Comparison of ENCODE assay signal across 5 cellular contexts in the genomic region with DNA sequence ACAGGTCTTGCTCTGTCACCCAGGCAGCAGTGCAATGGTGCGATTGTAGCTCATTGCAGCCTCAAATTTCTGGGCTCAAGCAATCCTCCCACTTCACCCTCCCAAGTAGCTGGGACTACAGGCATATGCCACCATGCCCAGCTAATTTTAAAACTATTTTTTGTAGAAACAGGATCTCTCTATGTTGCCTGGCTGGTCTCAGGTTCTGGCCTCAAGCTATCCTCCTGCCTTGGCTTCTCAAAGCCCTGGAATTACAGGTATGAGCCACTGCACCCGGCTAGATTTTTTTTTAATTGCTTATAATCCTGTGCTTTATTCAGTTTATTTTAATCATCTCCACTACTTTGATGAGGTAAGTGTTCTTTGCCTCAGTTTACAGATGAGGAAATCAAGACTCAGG.
"Had no signal": no experiment of that assay in that cellular context is flagged by ENCODE, and none has a peak within 500 bp of the region (broad histone marks: within the 10 kb centered on the region; RNA-seq: fewer than 3 reads in every experiment).

No MANE protein-coding gene starts in this region.

- DNase-seq: GOT3, HFFc6, IMR-90 had no signal

- H3K4me3 ChIP-seq: HAP-1 had no signal

- H3K27ac Mint-ChIP-seq: HFFc6 had no signal

- H3K4me3 Mint-ChIP-seq: HFFc6 had no signal

- H3K36me3 ChIP-seq: HAP-1 had no signal

- H3K9me3 Mint-ChIP-seq: HFFc6 had no signal

- H3K4me1 ChIP-seq: HAP-1 had no signal

- ATAC-seq: HCT116 had no signal

- H3K9me3 ChIP-seq: HAP-1 had no signal
